1 cellular context compared by ENCODE assay signal in the genomic region with DNA sequence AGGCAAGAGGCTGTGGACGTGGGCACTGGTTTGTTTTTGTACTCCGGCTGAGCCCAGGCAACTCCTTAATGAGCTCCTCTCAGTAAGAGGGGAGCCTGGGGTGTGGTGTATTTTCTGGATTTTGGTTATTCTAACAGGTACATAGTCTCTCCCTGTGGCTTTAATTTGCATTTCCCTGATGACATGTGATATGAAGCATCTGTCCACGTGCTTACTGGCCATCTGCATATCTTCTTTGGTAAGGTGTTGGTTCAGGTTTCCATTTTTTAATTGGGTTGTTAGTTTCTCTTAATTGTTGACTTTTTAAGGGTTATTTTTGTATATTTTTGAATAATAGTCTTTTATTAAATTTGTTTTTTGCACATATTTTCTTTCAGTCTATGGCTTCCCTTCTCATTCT.
TF ChIP-seq lines count a peak whose summit lies in the region.

No MANE protein-coding gene starts in this region.

TF ChIP-seq in HepG2, 621 proteins besides CTCF, POLR2A, EP300 and RAD21 (continued from another document):
- TF ChIP-seq PAX8 (CRISPR knock-in tag; IDR thresholded peaks at IDR 0.05; ENCODE audit: borderline replicate concordance) (no peak), ZNF367 (CRISPR knock-in tag; IDR thresholded peaks at IDR 0.05; ENCODE audit: borderline replicate concordance) (no peak), RFX3 (CRISPR knock-in tag; IDR thresholded peaks at IDR 0.05) (no peak)
